Comparison of ENCODE assay signal across 8 cellular contexts in the genomic region with DNA sequence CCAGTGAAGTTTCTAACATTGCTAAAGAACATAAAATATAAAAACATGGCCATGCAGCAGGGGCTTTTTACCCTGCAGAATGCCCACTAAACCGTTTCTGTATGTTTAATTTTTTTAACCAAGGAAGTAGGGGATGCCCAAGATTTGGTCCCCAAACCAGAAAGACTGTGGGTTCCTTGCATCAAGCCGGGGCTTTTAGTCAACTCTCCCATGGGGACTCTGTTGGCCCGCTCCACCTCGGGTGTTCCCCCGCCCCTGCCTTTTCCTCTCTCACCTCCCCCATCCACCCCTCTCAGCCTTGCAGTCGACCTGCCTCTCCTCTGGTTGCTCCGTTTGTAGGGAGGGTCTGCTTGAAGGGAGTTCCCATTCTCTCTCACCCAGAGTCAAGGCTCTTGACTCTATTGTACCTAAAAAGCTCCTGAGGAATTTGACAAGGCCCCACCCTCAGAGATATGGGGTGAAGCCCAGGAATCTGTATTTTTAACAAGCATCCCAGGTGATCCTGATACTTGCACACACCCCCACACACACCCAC.
A peak's percentile ranks its signal among the peaks of the same experiment; 100 is the strongest.
DNase-seq lines count a peak whose midpoint lies in the region; ATAC-seq and TF ChIP-seq lines count a peak whose summit lies in the region.

No MANE protein-coding gene starts in this region.

- no peak for TF ChIP-seq CTCF in glutamatergic neuron (IDR thresholded peaks at IDR 0.05; ENCODE audit: partially characterized antibody, unreplicated experiment)

- H3K4me1 Mint-ChIP-seq in glutamatergic neuron (ENCODE audit: low read depth, unreplicated experiment): peaks cover 22% of the 10 kb centered on the region

- peak; percentile 84 for DNase-seq in activated CD8-positive, alpha-beta memory T cell treated with anti-CD3 and anti-CD28 coated beads for 24 hours
- no peak for DNase-seq in glutamatergic neuron
- DNase-seq in stimulated activated CD8-positive, alpha-beta memory T cell treated with anti-CD3 and anti-CD28 coated beads, Interleukin-7, amount 100 ng/mL, for 24 hours (ENCODE audit: low read depth): peak; percentile 30
- no peak for DNase-seq in kidney glomerular epithelial cell (lab: John Stamatoyannopoulos, UW)
- no peak for DNase-seq in T1000 (lab: John Stamatoyannopoulos, UW)
- DNase-seq in NCI-H2029 (lab: John Stamatoyannopoulos, UW): no peak

- peaks cover 5% of the 10 kb centered on the region for H3K36me3 Mint-ChIP-seq in glutamatergic neuron (ENCODE audit: unreplicated experiment)

- ATAC-seq in HG03025 (IDR thresholded peaks at IDR 0.05; ENCODE audit: low FRiP score, unreplicated experiment): peak; percentile 0
- no peak for ATAC-seq in GM18909 (IDR thresholded peaks at IDR 0.05; ENCODE audit: poor library complexity, unreplicated experiment)

- no peak overlapping the region for H3K4me3 Mint-ChIP-seq in glutamatergic neuron (ENCODE audit: unreplicated experiment)

- H3K27ac Mint-ChIP-seq in glutamatergic neuron (ENCODE audit: unreplicated experiment): peak overlapping the region; percentile 88

- peaks cover 8% of the 10 kb centered on the region for H3K9me3 Mint-ChIP-seq in glutamatergic neuron (ENCODE audit: unreplicated experiment)

- H3K27me3 Mint-ChIP-seq in glutamatergic neuron (ENCODE audit: unreplicated experiment): peaks cover 13% of the 10 kb centered on the region

Comparison
In these comparisons a context has a peak if more than half of its experiments do, and no peak if none do; other contexts are left out.
1. DNase-seq: peak in activated CD8-positive, alpha-beta memory T cell treated with anti-CD3 and anti-CD28 coated beads for 24 hours (single experiment) and stimulated activated CD8-positive, alpha-beta memory T cell treated with anti-CD3 and anti-CD28 coated beads, Interleukin-7, amount 100 ng/mL, for 24 hours (single experiment); none in glutamatergic neuron (single experiment), kidney glomerular epithelial cell (single experiment), T1000 (single experiment) and NCI-H2029 (single experiment).